14 cellular contexts compared by ENCODE assay signal in genomic region chr2:188333751-188334524, GRCh38. TPM values are rescaled to one million over a fixed set of nuclear protein-coding genes. Genes with fewer than 3 reads are reported as not detected.
DNase-seq lines count a peak whose midpoint lies in the region; ATAC-seq, FAIRE-seq and TF ChIP-seq lines count a peak whose summit lies in the region.
"Had no signal": no experiment of that assay in that cellular context is flagged by ENCODE, and none has a peak within 500 bp of the region (broad histone marks: within the 10 kb centered on the region; RNA-seq: fewer than 3 reads in every experiment).

No MANE protein-coding gene starts in this region.

- no peak overlapping the region for H4K91ac ChIP-seq in H9 (ENCODE audit: insufficient read length, low read depth, low read length)

- H3K27me3 ChIP-seq in H9 (ENCODE audit: insufficient read depth, low read length), result no peaks in the 10 kb centered on the region
- H3K27me3 ChIP-seq in body of pancreas, result no peaks in the 10 kb centered on the region
- H3K27me3 ChIP-seq in iPS-20b (ENCODE audit: insufficient read depth, low read length), result no peaks in the 10 kb centered on the region

- H2BK120ac ChIP-seq in H9 (ENCODE audit: low read depth, low read length, poor library complexity, severe bottlenecking), result no peak overlapping the region

- TF ChIP-seq POLR2A in body of pancreas (IDR thresholded peaks at IDR 0.05), result peak in 1 of 3 donors; percentile 14

- no peaks in the 10 kb centered on the region for H3K36me3 ChIP-seq in body of pancreas (replicated peaks in 1 of 2; ENCODE audit: insufficient read depth in 1 of 2, low read depth in 2 of 2)
- H3K36me3 ChIP-seq in iPS-20b (ENCODE audit: insufficient read depth, low read depth, low read length), result peaks cover 7% of the 10 kb centered on the region; the same call in 1 of the 2 replicates

- H3K79me2 ChIP-seq in H9 (ENCODE audit: insufficient read depth, low read length), result peaks cover 36% of the 10 kb centered on the region

- H3K4me3 ChIP-seq in body of pancreas, result no peak overlapping the region
- H3K4me3 ChIP-seq in iPS-20b (ENCODE audit: low read length), result no peak overlapping the region

- no peak overlapping the region for H2BK12ac ChIP-seq in H9 (ENCODE audit: insufficient read length, low read depth, low read length)

- ATAC-seq in body of pancreas (peak; percentile 71), SK-N-SH treated with all-trans-retinoic acid at 6 μM for 48 hours (no peak; the same call in 2 of the 3 replicates)
- ATAC-seq: stimulated activated naive CD8-positive, alpha-beta T cell treated with anti-CD3 and anti-CD28 coated beads, Interleukin-15, amount 100 ng/mL, for 72 hours had no signal

- no peak overlapping the region for H3T11ph ChIP-seq in H9 (ENCODE audit: low read length)

- H3K4me1 Mint-ChIP-seq in H9, result peaks cover 45 to 54% of the 10 kb centered on the region in 2 experiments
- H3K4me1 Mint-ChIP-seq: memory B cell; stimulated activated naive CD8-positive, alpha-beta T cell treated with anti-CD3 and anti-CD28 coated beads, Interleukin-15, amount 100 ng/mL, for 72 hours had no signal

- no peak overlapping the region for H2BK20ac ChIP-seq in H9 (ENCODE audit: low read depth, low read length, poor library complexity, severe bottlenecking)

- H3K27ac ChIP-seq in H9 (ENCODE audit: insufficient read length, low read depth, low read length) (peak overlapping the region; percentile 59), body of pancreas (peak overlapping the region; percentile 19 to 58 (median 52)), iPS-20b (ENCODE audit: low read length) (peak overlapping the region; percentile 18)

- no peak for TF ChIP-seq CTCF in H9 (conservative IDR thresholded peaks at IDR 0.05)
- TF ChIP-seq CTCF in body of pancreas (IDR thresholded peaks at IDR 0.05), result no peak

- H3K9me3 Mint-ChIP-seq in H9, result no peaks in the 10 kb centered on the region
- H3K9me3 Mint-ChIP-seq: CD4-positive, alpha-beta T cell; memory B cell; stimulated activated naive CD8-positive, alpha-beta T cell treated with anti-CD3 and anti-CD28 coated beads, Interleukin-15, amount 100 ng/mL, for 72 hours had no signal

- H2AK5ac ChIP-seq in H9 (ENCODE audit: insufficient read length, low read length), result no peak overlapping the region

- no peak overlapping the region for H2BK5ac ChIP-seq in H9 (ENCODE audit: insufficient read length, low read length)

- H3K9me3 ChIP-seq in H9 (ENCODE audit: control insufficient read depth, low read depth, low read length) (no peaks in the 10 kb centered on the region), body of pancreas (no peaks in the 10 kb centered on the region), iPS-20b (ENCODE audit: insufficient read depth, low read depth, low read length) (no peaks in the 10 kb centered on the region)

- peaks cover 9% of the 10 kb centered on the region; the same call in 1 of the 2 replicates for H3K4me1 ChIP-seq in H9 (ENCODE audit: insufficient read depth, low read length)
- H3K4me1 ChIP-seq in body of pancreas, result peaks cover 12% of the 10 kb centered on the region
- peaks cover 28% of the 10 kb centered on the region for H3K4me1 ChIP-seq in iPS-20b (ENCODE audit: insufficient read depth, low read length)

- no CpG with 5 or more reads among the region's 5 CpGs for WGBS in H9 (ENCODE audit: extremely low coverage, insufficient read length, low lambda C conversion rate)
- whole genome bisulfite sequencing in body of pancreas, 2 donors, result 21 to 22% methylated on average over 5 of the region's 5 CpGs

- no peak overlapping the region for H3K4me3 Mint-ChIP-seq in H9
- H3K4me3 Mint-ChIP-seq: CD4-positive, alpha-beta T cell; memory B cell; stimulated activated naive CD8-positive, alpha-beta T cell treated with anti-CD3 and anti-CD28 coated beads, Interleukin-15, amount 100 ng/mL, for 72 hours had no signal

- no peaks in the 10 kb centered on the region for H3K27me3 Mint-ChIP-seq in H9 (ENCODE audit: low read depth)
- H3K27me3 Mint-ChIP-seq: CD4-positive, alpha-beta T cell; memory B cell; stimulated activated naive CD8-positive, alpha-beta T cell treated with anti-CD3 and anti-CD28 coated beads, Interleukin-15, amount 100 ng/mL, for 72 hours had no signal

- peak overlapping the region; percentile 16 to 55 (median 35); a peak in 6 of 7 replicates for H3K27ac Mint-ChIP-seq in H9
- H3K27ac Mint-ChIP-seq: CD4-positive, alpha-beta T cell; memory B cell had no signal

- no peak overlapping the region for H4K5ac ChIP-seq in H9 (ENCODE audit: insufficient read length, low read depth, low read length)

- H2BK15ac ChIP-seq in H9 (ENCODE audit: low read depth, low read length), result no peak overlapping the region

- no peak for FAIRE-seq in RCC 7860 (lab: Jason Lieb, UNC)

- H2AFZ ChIP-seq in H9 (ENCODE audit: low read length), result no peak overlapping the region

- no peaks in the 10 kb centered on the region for H3K23me2 ChIP-seq in H9 (ENCODE audit: insufficient read length, low read depth, low read length, poor library complexity, severe bottlenecking)

- intact Hi-C loops in body of pancreas (cut with DNase I), result loop anchor here (5.0 kb wide), 1 partner anchor 33 kb away; no protein-coding TSS in a partner anchor

- H3K79me1 ChIP-seq in H9 (ENCODE audit: insufficient read depth, low read depth, low read length, poor library complexity, severe bottlenecking), result peaks cover 11% of the 10 kb centered on the region

- H3K56ac ChIP-seq in H9 (ENCODE audit: insufficient read length, low read depth, low read length), result no peak overlapping the region

- H3K4ac ChIP-seq in H9 (ENCODE audit: low read depth, low read length), result no peak overlapping the region

- H3K9ac ChIP-seq in H9 (ENCODE audit: extremely low read depth, insufficient read length, low read length), result no peak overlapping the region
- H3K9ac ChIP-seq in iPS-20b (ENCODE audit: low read depth, low read length), result no peak overlapping the region

- H4K20me1 ChIP-seq in H9 (ENCODE audit: control insufficient read depth, insufficient read depth, insufficient read length), result no peaks in the 10 kb centered on the region

- no peak overlapping the region for H3K18ac ChIP-seq in H9 (ENCODE audit: insufficient read length, low read depth, low read length)

- peaks cover 7 to 18% (median 16%) of the 10 kb centered on the region in 3 experiments for H3K36me3 Mint-ChIP-seq in H9 (ENCODE audit: insufficient read depth in 1 of 3, low read depth in 3 of 3)
- H3K36me3 Mint-ChIP-seq: memory B cell had no signal

- no peak for DNase-seq in H9
- peak in 3 of 4 donors; percentile 11 to 39 (median 30) for DNase-seq in body of pancreas
- peak; percentile 12 for DNase-seq in renal cortical epithelial cell (ENCODE audit: low read depth)
- no peak for DNase-seq in RCC 7860 (ENCODE audit: low spot score)
- no peak for DNase-seq in HPDE6-E6E7 (ENCODE audit: extremely low spot score)
- no peak for DNase-seq in stimulated activated CD4-positive, alpha-beta T cell treated with anti-CD3 and anti-CD28 coated beads, Interleukin-15, amount 100 ng/mL, for 24 hours
- DNase-seq: CD4-positive, alpha-beta T cell; NCI-H1694; SHP77; stimulated activated CD4-positive, alpha-beta T cell treated with anti-CD3 and anti-CD28 coated beads, Interleukin-1b, Interleukin-23, amount 100 ng/mL, for 48 hours; stimulated activated naive CD8-positive, alpha-beta T cell treated with anti-CD3 and anti-CD28 coated beads, Interleukin-15, amount 100 ng/mL, for 72 hours had no signal

- H4K8ac ChIP-seq in H9 (replicated peaks; ENCODE audit: insufficient read length, low read depth, low read length), result no peak overlapping the region

- no peak overlapping the region for H3K4me2 ChIP-seq in H9 (ENCODE audit: insufficient read depth, insufficient read length, low read length)

- no peak overlapping the region for H3K23ac ChIP-seq in H9 (ENCODE audit: insufficient read length, low read depth, low read length)

- H3K14ac ChIP-seq in H9 (ENCODE audit: insufficient read depth, low read length), result no peak overlapping the region

TF ChIP-seq in SK-N-SH treated with all-trans-retinoic acid at 6 μM for 48 hours, 23 proteins besides CTCF, POLR2A, EP300 and RAD21 (continues in another document):
- TF ChIP-seq SNAI2 (CRISPR knock-in tag; IDR thresholded peaks at IDR 0.05) (no peak), OSR1 (CRISPR knock-in tag; IDR thresholded peaks at IDR 0.05) (no peak), ZFP30 (CRISPR knock-in tag; IDR thresholded peaks at IDR 0.05) (no peak), PATZ1 (CRISPR knock-in tag; IDR thresholded peaks at IDR 0.05; ENCODE audit: borderline replicate concordance) (no peak), ARNTL (CRISPR knock-in tag; IDR thresholded peaks at IDR 0.05; ENCODE audit: borderline replicate concordance, low read depth) (no peak), ESRRG (CRISPR knock-in tag; IDR thresholded peaks at IDR 0.05) (no peak), CSRNP3 (CRISPR knock-in tag; IDR thresholded peaks at IDR 0.05) (no peak), ZNF8 (CRISPR knock-in tag; IDR thresholded peaks at IDR 0.05) (no peak)

RNA-seq across cellular contexts. Expression of gene GULP1, which starts 42.3 kb away (rescaled TPM):
- total RNA-seq in H9 (2021), result 124 and 140 TPM in 2 replicates
- 10 to 100 TPM; 24.7 to 50.3 TPM for total RNA-seq in body of pancreas
- 130 and 159 TPM in 2 replicates for total RNA-seq in renal cortical epithelial cell
- total RNA-seq: CD4-positive, alpha-beta T cell had no signal

Comparison
In these comparisons a context has a peak if more than half of its experiments do, and no peak if none do; other contexts are left out.
1. DNase-seq: peak in body of pancreas (3 of 4) and renal cortical epithelial cell (single experiment); none in H9 (single experiment), RCC 7860 (single experiment), HPDE6-E6E7 (single experiment) and stimulated activated CD4-positive, alpha-beta T cell treated with anti-CD3 and anti-CD28 coated beads, Interleukin-15, amount 100 ng/mL, for 24 hours (single experiment).
2. Peak in every context shown above with its lines, with median percentiles within 50 percentile points of each other: H3K27ac ChIP-seq.